Comparison of ENCODE assay signal across 8 cellular contexts in the genomic region with DNA sequence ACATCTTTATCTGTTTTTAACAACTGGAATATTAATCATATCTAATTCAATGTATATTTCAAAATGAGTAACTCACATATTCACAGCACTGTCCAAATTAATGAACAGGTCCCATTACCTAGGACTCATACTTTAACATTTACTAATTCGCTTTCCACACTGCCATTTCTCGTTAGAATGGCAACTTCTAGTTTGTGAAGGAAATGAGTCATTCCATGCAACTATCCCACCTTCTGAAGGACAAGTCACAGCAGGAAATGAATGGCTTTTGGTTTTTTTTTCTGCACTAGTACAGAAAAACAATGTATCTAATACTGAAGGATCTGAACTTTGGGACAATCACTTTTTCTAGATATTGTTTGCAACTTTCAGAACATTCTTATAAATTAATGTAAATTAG. TPM values are rescaled to one million over a fixed set of nuclear protein-coding genes. Genes with fewer than 3 reads are reported as not detected.
A peak's percentile ranks its signal among the peaks of the same experiment; 100 is the strongest.
DNase-seq lines count a peak whose midpoint lies in the region; ATAC-seq, FAIRE-seq and TF ChIP-seq lines count a peak whose summit lies in the region.
"Had no signal": no experiment of that assay in that cellular context is flagged by ENCODE, and none has a peak within 500 bp of the region (broad histone marks: within the 10 kb centered on the region; RNA-seq: fewer than 3 reads in every experiment).

No MANE protein-coding gene starts in this region.

- H4K20me1 ChIP-seq in astrocyte (ENCODE audit: insufficient read depth, low read length) = no peaks in the 10 kb centered on the region

- H3K4me1 ChIP-seq in astrocyte (ENCODE audit: insufficient read depth, low read length) = peaks cover 3% of the 10 kb centered on the region
- no peaks in the 10 kb centered on the region for H3K4me1 ChIP-seq in pancreas

- POLR2A ChIA-PET in HEK293T (lab: Yijun Ruan, JAX) = no interaction called here

- no peak overlapping the region for H2AFZ ChIP-seq in astrocyte (ENCODE audit: low read depth, low read length)

- no peak overlapping the region for H3K4me3 Mint-ChIP-seq in astrocyte (ENCODE audit: unreplicated experiment)

- peaks cover 3% of the 10 kb centered on the region for H3K9me3 Mint-ChIP-seq in astrocyte (ENCODE audit: unreplicated experiment)

- H3K36me3 ChIP-seq in astrocyte (ENCODE audit: insufficient read depth, low read length) = no peaks in the 10 kb centered on the region
- H3K36me3 ChIP-seq in pancreas = no peaks in the 10 kb centered on the region

- DNase-seq in astrocyte (ENCODE audit: low read depth) (peak; percentile 23), pancreas (no peak), HEK293T (ENCODE audit: extremely low spot score) (no peak), NCI-H1092 treated with DMSO at 0.1 percent for 48 hours (lab: John Stamatoyannopoulos, UW) (no peak)
- DNase-seq: activated gamma-delta T cell treated with Interleukin-2 at 50 U/mL for 16 hours had no signal

- no peaks in the 10 kb centered on the region for H3K27me3 Mint-ChIP-seq in astrocyte (ENCODE audit: low read depth, unreplicated experiment)

- H3K4me2 ChIP-seq in astrocyte (ENCODE audit: low read length) = peak overlapping the region; percentile 22

- H3K9ac ChIP-seq in astrocyte (ENCODE audit: low read length) = no peak overlapping the region

- H3K4me3 ChIP-seq in astrocyte (ENCODE audit: insufficient read depth, low read depth, low read length) (no peak overlapping the region), pancreas (no peak overlapping the region)

- H3K27ac ChIP-seq in astrocyte (ENCODE audit: low read depth, low read length) = no peak overlapping the region
- no peak overlapping the region for H3K27ac ChIP-seq in pancreas

- no peaks in the 10 kb centered on the region for H3K79me2 ChIP-seq in astrocyte (ENCODE audit: insufficient read depth, low read length)

- ATAC-seq in GM18873 (IDR thresholded peaks at IDR 0.05; ENCODE audit: low FRiP score, unreplicated experiment) = peak; percentile 56
- peak; percentile 73 for ATAC-seq in HG03442 (IDR thresholded peaks at IDR 0.05; ENCODE audit: unreplicated experiment)
- ATAC-seq in pancreas = peak in 1 of 4 donors; percentile 52
- ATAC-seq in HG03139 (IDR thresholded peaks at IDR 0.05; ENCODE audit: unreplicated experiment) = no peak

- TF ChIP-seq CTCF in astrocyte (IDR thresholded peaks at IDR 0.05; ENCODE audit: insufficient read depth, low read depth, low read length) (no peak), pancreas (IDR thresholded peaks at IDR 0.05) (no peak)

- peak overlapping the region; percentile 62 for H3K27ac Mint-ChIP-seq in astrocyte (ENCODE audit: unreplicated experiment)

- peaks cover 29% of the 10 kb centered on the region for H3K4me1 Mint-ChIP-seq in astrocyte (ENCODE audit: low read depth, unreplicated experiment)

- peaks cover 2% of the 10 kb centered on the region for H3K36me3 Mint-ChIP-seq in astrocyte (ENCODE audit: low read depth, unreplicated experiment)

- H3K27me3 ChIP-seq in astrocyte (ENCODE audit: insufficient read depth, low read length) = no peaks in the 10 kb centered on the region
- no peaks in the 10 kb centered on the region for H3K27me3 ChIP-seq in pancreas

- CTCF ChIA-PET in HEK293T (lab: Yijun Ruan, JAX) = no interaction called here

- H3K9me3 ChIP-seq in astrocyte (ENCODE audit: insufficient read depth, low read depth, low read length) (no peaks in the 10 kb centered on the region), pancreas (no peaks in the 10 kb centered on the region)

- intact Hi-C loops in pancreas (cut with DNase I) = no loop called here

- 54 to 83% methylated on average over 2 of the region's 2 CpGs for WGBS in pancreas, 2 donors

- peak; percentile 49 for FAIRE-seq in astrocyte (lab: Jason Lieb, UNC)
- FAIRE-seq in pancreas (lab: Jason Lieb, UNC) = peak; percentile 13

TF ChIP-seq in HEK293T, 16 proteins besides CTCF, POLR2A, EP300 and RAD21:
- no peak for TF ChIP-seq CTBP1 (IDR thresholded peaks at IDR 0.05; ENCODE audit: borderline replicate concordance)
- TF ChIP-seq SP1 (IDR thresholded peaks at IDR 0.05) = no peak
- TF ChIP-seq SUZ12 (IDR thresholded peaks at IDR 0.05) = no peak
- no peak for TF ChIP-seq FOXM1 (IDR thresholded peaks at IDR 0.05; ENCODE audit: borderline replicate concordance)
- TF ChIP-seq HDGF (IDR thresholded peaks at IDR 0.05; ENCODE audit: borderline replicate concordance) = no peak
- TF ChIP-seq ZNF384 (IDR thresholded peaks at IDR 0.05) = no peak
- TF ChIP-seq TARDBP (IDR thresholded peaks at IDR 0.05) = no peak
- no peak for TF ChIP-seq ELF4 (IDR thresholded peaks at IDR 0.05)
- no peak for TF ChIP-seq L3MBTL2 (conservative IDR thresholded peaks at IDR 0.05)
- TF ChIP-seq ARNT (IDR thresholded peaks at IDR 0.05) = no peak
- TF ChIP-seq BHLHE40 (IDR thresholded peaks at IDR 0.05; ENCODE audit: borderline replicate concordance) = no peak
- no peak for TF ChIP-seq NFRKB (IDR thresholded peaks at IDR 0.05)
- TF ChIP-seq FOXA1 (IDR thresholded peaks at IDR 0.05) = no peak
- TF ChIP-seq, protein P1, sequence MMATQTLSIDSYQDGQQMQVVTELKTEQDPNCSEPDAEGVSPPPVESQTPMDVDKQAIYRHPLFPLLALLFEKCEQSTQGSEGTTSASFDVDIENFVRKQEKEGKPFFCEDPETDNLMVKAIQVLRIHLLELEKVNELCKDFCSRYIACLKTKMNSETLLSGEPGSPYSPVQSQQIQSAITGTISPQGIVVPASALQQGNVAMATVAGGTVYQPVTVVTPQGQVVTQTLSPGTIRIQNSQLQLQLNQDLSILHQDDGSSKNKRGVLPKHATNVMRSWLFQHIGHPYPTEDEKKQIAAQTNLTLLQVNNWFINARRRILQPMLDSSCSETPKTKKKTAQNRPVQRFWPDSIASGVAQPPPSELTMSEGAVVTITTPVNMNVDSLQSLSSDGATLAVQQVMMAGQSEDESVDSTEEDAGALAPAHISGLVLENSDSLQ (IDR thresholded peaks at IDR 0.05) = no peak
- no peak for TF ChIP-seq LEF1 (IDR thresholded peaks at IDR 0.05; ENCODE audit: borderline replicate concordance)
- no peak for TF ChIP-seq FOXK2 (IDR thresholded peaks at IDR 0.05)

RNA-seq across cellular contexts. Expression of a gene that starts 24.6 kb away (rescaled TPM):
- total RNA-seq in astrocyte (not detected in 2 replicates), pancreas (not detected)
- polyA plus RNA-seq in pancreas = not detected

RNA-seq across cellular contexts. Expression of a gene that starts 30.1 kb away (rescaled TPM):
- 2.8 and 3.9 TPM in 2 replicates for total RNA-seq in astrocyte
- total RNA-seq in pancreas = 10 to 100 TPM in 1 of 6 donors, 1 to 10 TPM in 5; 3.2 to 10.5 (median 5.1) TPM
- polyA plus RNA-seq in pancreas = 1 to 10 TPM; 1.4 to 1.7 TPM
